Comparison of ENCODE assay signal across 12 cellular contexts in the genomic region with DNA sequence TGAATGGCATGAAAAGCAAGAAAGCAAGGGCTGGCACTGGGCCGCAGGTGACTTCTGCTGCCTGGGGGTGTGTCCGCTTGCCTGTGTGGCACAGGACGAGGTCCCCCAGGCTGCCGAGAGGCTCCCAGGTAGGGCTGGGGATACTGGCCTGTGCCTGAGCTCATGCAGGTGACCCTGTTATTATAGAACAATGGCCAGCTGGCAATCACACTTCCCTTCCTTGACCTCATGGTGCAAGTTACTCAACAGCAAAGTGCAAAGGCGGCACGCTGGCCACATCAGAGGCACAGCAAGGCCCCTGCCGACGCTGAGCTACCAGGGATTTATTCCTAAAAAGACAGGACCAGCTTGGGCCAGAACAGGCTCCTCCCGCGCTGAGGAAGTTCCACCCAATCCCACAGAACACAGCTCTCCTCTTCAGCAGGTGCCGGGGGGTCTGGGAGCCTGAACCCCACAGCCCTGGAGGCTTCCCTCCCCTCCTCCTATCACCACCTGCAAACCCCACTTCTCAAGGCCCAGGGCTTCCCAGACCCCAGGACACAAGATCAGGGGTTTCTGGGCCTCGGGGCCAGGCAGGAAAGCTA. TPM values are rescaled to one million over a fixed set of nuclear protein-coding genes. Genes with fewer than 3 reads are reported as not detected.
DNase-seq lines count a peak whose midpoint lies in the region; ATAC-seq, FAIRE-seq and TF ChIP-seq lines count a peak whose summit lies in the region.
"Had no signal": no experiment of that assay in that cellular context is flagged by ENCODE, and none has a peak within 500 bp of the region (broad histone marks: within the 10 kb centered on the region; RNA-seq: fewer than 3 reads in every experiment).

No MANE protein-coding gene starts in this region.

- FAIRE-seq in pancreas (lab: Jason Lieb, UNC): no peak

- CTCF ChIA-PET in HEK293 (lab: Yijun Ruan, JAX) (interaction anchor here (0.7 to 1.8 kb wide), 5 partner anchors 12 to 375 kb away, joined by 3 to 7 read pairs (median 3); no protein-coding TSS in a partner anchor), PC-9 (lab: Charles Lee) (no interaction called here)

- DNase-seq in PC-9: peak; percentile 28 to 64
- peak; percentile 16 for DNase-seq in central memory CD4-positive, alpha-beta T cell
- DNase-seq in pancreas: peak in 1 of 6 donors; percentile 56
- no peak for DNase-seq in hippocampal formation (lab: John Stamatoyannopoulos, UW)
- DNase-seq in hepatic stellate cell (ENCODE audit: low spot score): no peak
- DNase-seq in stimulated activated CD4-positive, alpha-beta T cell treated with anti-CD3 and anti-CD28 coated beads, Interleukin-4, amount 100 ng/mL, for 4 hours: no peak
- no peak for DNase-seq in COR-L47 (lab: John Stamatoyannopoulos, UW)
- DNase-seq: NCI-H1436 treated with DMSO at 0.1 percent for 48 hours, SJCRH30 had no signal

- POLR2A ChIA-PET in HEK293 (lab: Yijun Ruan, JAX) (no interaction called here), PC-9 (lab: Charles Lee; ENCODE audit: unreplicated experiment) (interaction anchor here (0.7 kb wide), 1 partner anchor 19 kb away, joined by 3 read pairs; no protein-coding TSS in a partner anchor)

- intact Hi-C loops in PC-9 (cut with micrococcal nuclease; ENCODE audit: unreplicated experiment) (loop anchor here (1.0 kb wide), 1 partner anchor 19 kb away; no protein-coding TSS in a partner anchor), pancreas (cut with DNase I) (no loop called here)

- H3K27ac ChIP-seq in HEK293 (ENCODE audit: extremely low read depth, low read depth, low read length): no peak overlapping the region
- H3K27ac ChIP-seq in PC-9: peak overlapping the region; percentile 89
- peak overlapping the region; percentile 0 to 86 (median 68) for H3K27ac ChIP-seq in pancreas
- H3K27ac ChIP-seq: SJCRH30 had no signal

- TF ChIP-seq CTCF in HEK293 (tag by site-specific recombination; IDR thresholded peaks at IDR 0.05) (no peak), PC-9 (conservative IDR thresholded peaks at IDR 0.05) (no peak), pancreas (IDR thresholded peaks at IDR 0.05) (no peak)

- no peaks in the 10 kb centered on the region for H4K20me1 ChIP-seq in PC-9 (ENCODE audit: insufficient read depth)

- H3F3A ChIP-seq in PC-9 (ENCODE audit: insufficient read depth, low read depth): peaks cover 33% of the 10 kb centered on the region

- H2AFZ ChIP-seq in PC-9: no peak overlapping the region

- BruUV-seq in PC-9 (replicated peaks; lab: Mats Ljungman, UMichigan): no TSS peak

- H3K27me3 ChIP-seq in PC-9 (ENCODE audit: insufficient read depth, low read depth) (no peaks in the 10 kb centered on the region), pancreas (no peaks in the 10 kb centered on the region)
- H3K27me3 ChIP-seq: SJCRH30 had no signal

- H3K9me3 ChIP-seq in HEK293 (ENCODE audit: control insufficient read depth, insufficient read depth, low read depth, low read length) (no peaks in the 10 kb centered on the region), PC-9 (ENCODE audit: insufficient read depth, low read depth) (no peaks in the 10 kb centered on the region), pancreas (no peaks in the 10 kb centered on the region)
- H3K9me3 ChIP-seq: SJCRH30 had no signal

- H3K4me1 ChIP-seq in HEK293 (ENCODE audit: control insufficient read depth, insufficient read depth, low read length) (no peaks in the 10 kb centered on the region), PC-9 (replicated peaks; ENCODE audit: insufficient read depth) (peaks cover 49% of the 10 kb centered on the region), pancreas (peaks cover 13 to 20% (median 18%) of the 10 kb centered on the region in 3 donors)
- H3K4me1 ChIP-seq: SJCRH30 had no signal

- ATAC-seq in pancreas: peak; percentile 9 to 56 (median 26)

- WGBS in pancreas, 2 donors: 33 to 38% methylated on average over 12 of the region's 12 CpGs

- H3K36me3 ChIP-seq in HEK293 (ENCODE audit: control insufficient read depth in 2 of 2, insufficient read depth in 1 of 2, low read length in 2 of 2) (peaks cover 0 to 43% of the 10 kb centered on the region in 2 experiments; a peak in 1 of 3 replicates), PC-9 (ENCODE audit: low read depth) (no peaks in the 10 kb centered on the region), pancreas (peaks cover 0 to 19% (median 12%) of the 10 kb centered on the region in 3 donors)
- H3K36me3 ChIP-seq: SJCRH30 had no signal

- peak overlapping the region; percentile 89 for H3K4me2 ChIP-seq in PC-9

- no peak overlapping the region for H3K4me3 ChIP-seq in HEK293 (ENCODE audit: low read depth, low read length)
- H3K4me3 ChIP-seq in PC-9: peak overlapping the region; percentile 12; the same call in 1 of the 2 replicates
- H3K4me3 ChIP-seq in pancreas: no peak overlapping the region
- H3K4me3 ChIP-seq: SJCRH30 had no signal

- no peaks in the 10 kb centered on the region for H3K9me2 ChIP-seq in PC-9 (ENCODE audit: insufficient read depth)

- 0 out of 2 replicates have a peak, but pooled peaks cover 5% of the 10 kb centered on the region for H3K79me2 ChIP-seq in PC-9 (ENCODE audit: low read depth)

TF ChIP-seq in HEK293, 187 proteins besides CTCF, POLR2A, EP300 and RAD21:
- no peak for TF ChIP-seq ZNF341 (tag by site-specific recombination; IDR thresholded peaks at IDR 0.05; ENCODE audit: low read depth)
- TF ChIP-seq ZNF600 (tag by site-specific recombination; IDR thresholded peaks at IDR 0.05): peak; percentile 72; the same call in 1 of the 2 replicates
- TF ChIP-seq ZNF621 (tag by site-specific recombination; IDR thresholded peaks at IDR 0.05): no peak
- peak; percentile 34; the same call in 1 of the 2 replicates for TF ChIP-seq ZNF10 (tag by site-specific recombination; IDR thresholded peaks at IDR 0.05)
- no peak for TF ChIP-seq SETDB1 (IDR thresholded peaks at IDR 0.05; ENCODE audit: insufficient read length, low read length)
- no peak for TF ChIP-seq ZNF530 (tag by site-specific recombination; IDR thresholded peaks at IDR 0.05; ENCODE audit: low read depth)
TF ChIP-seq in HEK293: peak in this region for 2.

RNA-seq across cellular contexts. Expression of a gene that starts 1.4 kb away (rescaled TPM):
- total RNA-seq in PC-9 (2021) (18.3 and 31.5 TPM in 2 replicates), pancreas (1 to 10 TPM; 2.0 to 9.8 (median 5.0) TPM)
- polyA plus RNA-seq in pancreas: 1 to 10 TPM; 7.2 to 8.5 TPM

RNA-seq across cellular contexts. Expression of a gene that starts 30.6 kb away (rescaled TPM):
- 40.7 and 52.8 TPM in 2 replicates for total RNA-seq in PC-9 (2021)
- 10 to 100 TPM; 23.5 to 33.3 (median 28.9) TPM for total RNA-seq in pancreas
- polyA plus RNA-seq in pancreas: 100 to 1,000 TPM in 1 of 2 donors, 10 to 100 TPM in 1; 97.5 to 161 TPM

RNA-seq across cellular contexts. Expression of a gene that starts 30.6 kb away (rescaled TPM):
- total RNA-seq in PC-9 (2021) (40.1 and 44.7 TPM in 2 replicates), pancreas (10 to 100 TPM; 13.3 to 18.7 (median 16.3) TPM)
- 10 to 100 TPM; 28.1 to 40.3 TPM for polyA plus RNA-seq in pancreas

RNA-seq across cellular contexts. Expression of a gene that starts 40.4 kb away (rescaled TPM):
- total RNA-seq in PC-9 (2021): not detected in 2 replicates
- total RNA-seq in pancreas: under 1 TPM; 0.09 to 0.62 (median 0.34) TPM
- 1 to 10 TPM in 1 of 2 donors, under 1 TPM in 1; 0.66 to 1.3 TPM for polyA plus RNA-seq in pancreas
- total RNA-seq: epithelial cell of proximal tubule had no signal

RNA-seq across cellular contexts. Expression of a gene that starts 48.1 kb away (rescaled TPM):
- total RNA-seq in PC-9 (2021) (not detected in 2 replicates), pancreas (not detected)
- polyA plus RNA-seq in pancreas: not detected
- total RNA-seq: epithelial cell of proximal tubule, SJCRH30, subcutaneous adipose tissue had no signal

Comparison
In these comparisons a context has a peak if more than half of its experiments do, and no peak if none do; other contexts are left out.
1. DNase-seq: peak in PC-9 (2 of 2) and central memory CD4-positive, alpha-beta T cell (single experiment); none in hippocampal formation (0 of 2), hepatic stellate cell (single experiment), stimulated activated CD4-positive, alpha-beta T cell treated with anti-CD3 and anti-CD28 coated beads, Interleukin-4, amount 100 ng/mL, for 4 hours (0 of 2) and COR-L47 (single experiment).